1 cellular context compared by ENCODE assay signal in genomic region chr22:24361976-24362646, GRCh38.
TF ChIP-seq lines count a peak whose summit lies in the region.

No MANE protein-coding gene starts in this region.

TF ChIP-seq in IMR-90, 13 proteins besides CTCF, POLR2A, EP300 and RAD21:
- no peak for TF ChIP-seq MAFK (IDR thresholded peaks at IDR 0.05; ENCODE audit: low read depth, low read length)
- no peak for TF ChIP-seq CEBPB (IDR thresholded peaks at IDR 0.05; ENCODE audit: low read depth, low read length)
- no peak for TF ChIP-seq RFX5 (IDR thresholded peaks at IDR 0.05; ENCODE audit: low read depth, low read length)
- no peak for TF ChIP-seq SMC3 (IDR thresholded peaks at IDR 0.05; ENCODE audit: low read depth, low read length)
- TF ChIP-seq RCOR1 (IDR thresholded peaks at IDR 0.05; ENCODE audit: insufficient replicate concordance, low read length) = no peak
- TF ChIP-seq BHLHE40 (IDR thresholded peaks at IDR 0.05; ENCODE audit: low read depth, low read length) = no peak
- TF ChIP-seq NFE2L2 (IDR thresholded peaks at IDR 0.05; ENCODE audit: low read depth, low read length) = no peak
